In the genomic region with DNA sequence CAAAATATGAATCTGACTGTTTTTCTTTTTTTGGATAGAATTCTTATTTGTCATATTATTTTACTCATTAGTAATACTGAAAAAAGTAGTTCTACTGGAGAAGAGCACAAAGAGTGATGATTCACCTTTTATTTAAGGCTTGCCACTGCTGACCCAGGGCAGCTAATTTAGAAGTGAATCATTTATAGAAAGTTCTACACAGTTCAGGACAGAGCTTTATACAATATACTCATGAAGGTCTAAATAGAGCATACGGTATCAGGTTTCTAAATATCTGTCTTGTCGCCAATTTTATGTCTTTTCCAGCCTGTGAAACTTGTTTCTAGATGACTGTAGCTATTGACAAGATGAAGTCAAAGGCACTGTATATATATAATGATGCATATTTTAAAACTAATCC, we compare ENCODE assay signal across 11 cellular contexts. TPM values are rescaled to one million over a fixed set of nuclear protein-coding genes. Genes with fewer than 3 reads are reported as not detected.
DNase-seq lines count a peak whose midpoint lies in the region; ATAC-seq and TF ChIP-seq lines count a peak whose summit lies in the region.
"Had no signal": no experiment of that assay in that cellular context is flagged by ENCODE, and none has a peak within 500 bp of the region (broad histone marks: within the 10 kb centered on the region; RNA-seq: fewer than 3 reads in every experiment).

No MANE protein-coding gene starts in this region.

- DNase-seq in chondrocyte (ENCODE audit: low spot score) (no peak), osteoblast (ENCODE audit: insufficient read length, low spot score, missing footprints) (peak; percentile 67), OCI-M2 (lab: John Stamatoyannopoulos, UW; ENCODE audit: unreplicated experiment) (no peak)
- DNase-seq in effector memory CD8-positive, alpha-beta T cell: no peak
- DNase-seq in stimulated activated naive CD4-positive, alpha-beta T cell treated with Interleukin-2 at 50 U/mL for 16 hours (lab: John Stamatoyannopoulos, UW): no peak
- DNase-seq in NK-92 treated with Interleukin-12 subunit alpha and Interleukin-12 subunit beta, amount 100 ng/mL, for 24 hours (lab: John Stamatoyannopoulos, UW): no peak
- DNase-seq: substantia nigra had no signal

- no peaks in the 10 kb centered on the region for H4K20me1 ChIP-seq in osteoblast (ENCODE audit: insufficient read depth, low read length)

- ATAC-seq in GM18519 (IDR thresholded peaks at IDR 0.05; ENCODE audit: low FRiP score, unreplicated experiment) (peak; percentile 70), HG03354 (IDR thresholded peaks at IDR 0.05; ENCODE audit: poor library complexity, severe bottlenecking, unreplicated experiment) (peak; percentile 57)
- ATAC-seq in effector memory CD8-positive, alpha-beta T cell (replicated peaks): no peak

- no peak overlapping the region for H2AFZ ChIP-seq in osteoblast (ENCODE audit: low read length)

- H3K4me3 ChIP-seq in osteoblast (ENCODE audit: insufficient read depth, low read length): no peak overlapping the region

- H3K36me3 Mint-ChIP-seq in chondrocyte (ENCODE audit: low read depth): no peaks in the 10 kb centered on the region
- no peaks in the 10 kb centered on the region for H3K36me3 Mint-ChIP-seq in effector memory CD8-positive, alpha-beta T cell (ENCODE audit: insufficient read depth)

- H3K27ac Mint-ChIP-seq in chondrocyte (ENCODE audit: unreplicated experiment): peak overlapping the region; percentile 38
- H3K27ac Mint-ChIP-seq in effector memory CD8-positive, alpha-beta T cell: no peak overlapping the region

- H3K27ac ChIP-seq in osteoblast (ENCODE audit: low read depth, low read length): peak overlapping the region; percentile 48
- H3K27ac ChIP-seq: neutrophil, VCaP had no signal

- no peaks in the 10 kb centered on the region for H3K27me3 Mint-ChIP-seq in chondrocyte (ENCODE audit: low read depth)
- peaks cover 19 to 38% of the 10 kb centered on the region in 2 donors for H3K27me3 Mint-ChIP-seq in effector memory CD8-positive, alpha-beta T cell

- H3K9me3 ChIP-seq in osteoblast (ENCODE audit: low read depth, low read length): no peaks in the 10 kb centered on the region
- H3K9me3 ChIP-seq: neutrophil had no signal

- H3K4me3 Mint-ChIP-seq in chondrocyte (ENCODE audit: unreplicated experiment): no peak overlapping the region
- no peak overlapping the region for H3K4me3 Mint-ChIP-seq in effector memory CD8-positive, alpha-beta T cell

- no peaks in the 10 kb centered on the region for H3K79me2 ChIP-seq in osteoblast (ENCODE audit: insufficient read depth, low read length)

- peak overlapping the region; percentile 43 for H3K4me2 ChIP-seq in osteoblast (ENCODE audit: insufficient read depth, low read length)

- no peaks in the 10 kb centered on the region for H3K27me3 ChIP-seq in osteoblast (ENCODE audit: insufficient read depth, low read length)

- TF ChIP-seq CTCF in chondrocyte (IDR thresholded peaks at IDR 0.05) (no peak), osteoblast (IDR thresholded peaks at IDR 0.05; ENCODE audit: extremely low read depth, low read depth, low read length) (no peak)

- peaks cover 21% of the 10 kb centered on the region for H3K4me1 ChIP-seq in osteoblast (ENCODE audit: insufficient read depth, low read length)

- H3K9me3 Mint-ChIP-seq in chondrocyte (ENCODE audit: low read depth): peaks cover 3% of the 10 kb centered on the region
- no peaks in the 10 kb centered on the region for H3K9me3 Mint-ChIP-seq in effector memory CD8-positive, alpha-beta T cell

- peaks cover 20% of the 10 kb centered on the region for H3K4me1 Mint-ChIP-seq in chondrocyte (ENCODE audit: low read depth)
- no peaks in the 10 kb centered on the region for H3K4me1 Mint-ChIP-seq in effector memory CD8-positive, alpha-beta T cell (ENCODE audit: low read depth in 2 of 2)

- no peaks in the 10 kb centered on the region for H3K36me3 ChIP-seq in osteoblast (ENCODE audit: insufficient read depth, low read length)
- H3K36me3 ChIP-seq: neutrophil had no signal

RNA-seq across cellular contexts. Expression of gene GIPC2, which starts 25.0 kb away (rescaled TPM):
- total RNA-seq in chondrocyte: 0.10 to 0.15 TPM (median 0.10 TPM) in 3 replicates
- total RNA-seq in osteoblast: 0.29 and 0.36 TPM in 2 replicates
